Comparison of ENCODE assay signal across 8 cellular contexts in genomic region chr10:130110236-130111114, GRCh38. TPM values are rescaled to one million over a fixed set of nuclear protein-coding genes. Genes with fewer than 3 reads are reported as not detected.
DNase-seq lines count a peak whose midpoint lies in the region; ATAC-seq and TF ChIP-seq lines count a peak whose summit lies in the region.

Gene C10orf143 (minus strand): TSS chr10:130110830. CDS start chr10:130110772, 58 bp downstream.

- no peaks in the 10 kb centered on the region for H3K27me3 Mint-ChIP-seq in activated T-helper 2 cell treated with anti-CD3 and anti-CD28 coated beads, Interferon-gamma antibody, Interleukin-2, Interleukin-4, amounts not matched to agents 10 μg/mL and 5 μg/mL and 100 μg/mL, durations not matched to agents 14 hours and 24 hours and 36 hours (ENCODE audit: low read depth)
- no peaks in the 10 kb centered on the region for H3K27me3 Mint-ChIP-seq in natural killer cell (ENCODE audit: low read depth in 2 of 2)

- intact Hi-C loops in activated T-helper 2 cell treated with anti-CD3 and anti-CD28 coated beads, Interferon-gamma antibody, Interleukin-2, Interleukin-4, amounts not matched to agents 10 μg/mL and 5 μg/mL and 100 μg/mL, durations not matched to agents 14 hours and 24 hours and 36 hours (cut with micrococcal nuclease) = loop anchor here (1.0 to 2.0 kb wide), 4 partner anchors 26 to 644 kb away; partner anchors contain the start of genes GLRX3 and MGMT
- intact Hi-C loops in natural killer cell (cut with micrococcal nuclease) = loop anchor here (1.0 to 2.0 kb wide), 3 partner anchors 17 to 644 kb away; partner anchors contain the start of genes GLRX3 and MGMT

- peaks cover 41% of the 10 kb centered on the region for H3K4me1 Mint-ChIP-seq in activated T-helper 2 cell treated with anti-CD3 and anti-CD28 coated beads, Interferon-gamma antibody, Interleukin-2, Interleukin-4, amounts not matched to agents 10 μg/mL and 5 μg/mL and 100 μg/mL, durations not matched to agents 14 hours and 24 hours and 36 hours (ENCODE audit: low read depth)
- peaks cover 28 to 35% of the 10 kb centered on the region in 2 donors for H3K4me1 Mint-ChIP-seq in natural killer cell

- H3K9me3 Mint-ChIP-seq in activated T-helper 2 cell treated with anti-CD3 and anti-CD28 coated beads, Interferon-gamma antibody, Interleukin-2, Interleukin-4, amounts not matched to agents 10 μg/mL and 5 μg/mL and 100 μg/mL, durations not matched to agents 14 hours and 24 hours and 36 hours = no peaks in the 10 kb centered on the region
- no peaks in the 10 kb centered on the region for H3K9me3 Mint-ChIP-seq in natural killer cell

- H3K4me3 Mint-ChIP-seq in activated T-helper 2 cell treated with anti-CD3 and anti-CD28 coated beads, Interferon-gamma antibody, Interleukin-2, Interleukin-4, amounts not matched to agents 10 μg/mL and 5 μg/mL and 100 μg/mL, durations not matched to agents 14 hours and 24 hours and 36 hours (ENCODE audit: low read depth) = peak within 1 kb of the TSS; percentile 97
- peak within 1 kb of the TSS; percentile 93 for H3K4me3 Mint-ChIP-seq in natural killer cell

- peak; percentile 81 to 94 (median 83) for ATAC-seq in natural killer cell

- no peak for TF ChIP-seq CTCF in fibroblast of mammary gland (conservative IDR thresholded peaks at IDR 0.05; ENCODE audit: control insufficient read depth, insufficient read depth, low read depth, low read length)
- no peak for TF ChIP-seq CTCF in natural killer cell (IDR thresholded peaks at IDR 0.05)

- H3K4me3 ChIP-seq in fibroblast of mammary gland (ENCODE audit: control insufficient read depth, low read depth, low read length) = peak within 1 kb of the TSS; percentile 74

- H3K27ac Mint-ChIP-seq in activated T-helper 2 cell treated with anti-CD3 and anti-CD28 coated beads, Interferon-gamma antibody, Interleukin-2, Interleukin-4, amounts not matched to agents 10 μg/mL and 5 μg/mL and 100 μg/mL, durations not matched to agents 14 hours and 24 hours and 36 hours = peak within 1 kb of the TSS; percentile 95
- H3K27ac Mint-ChIP-seq in natural killer cell = peak within 1 kb of the TSS; percentile 96 to 97

- H3K36me3 Mint-ChIP-seq in activated T-helper 2 cell treated with anti-CD3 and anti-CD28 coated beads, Interferon-gamma antibody, Interleukin-2, Interleukin-4, amounts not matched to agents 10 μg/mL and 5 μg/mL and 100 μg/mL, durations not matched to agents 14 hours and 24 hours and 36 hours (ENCODE audit: low read depth) = peaks cover 21% of the 10 kb centered on the region
- no peaks in the 10 kb centered on the region for H3K36me3 Mint-ChIP-seq in natural killer cell

- DNase-seq in EH (ENCODE audit: low read depth) (peak; percentile 98), GOT3 (lab: John Stamatoyannopoulos, UW) (peak; percentile 98), LHCN-M2 (ENCODE audit: low read depth) (peak; percentile 95), RPMI7951 (ENCODE audit: low read depth) (peak; percentile 94), fibroblast of mammary gland (ENCODE audit: low read depth) (peak; percentile 95), natural killer cell (peak; percentile 97)
- DNase-seq in activated T-helper 2 cell treated with anti-CD3 and anti-CD28 coated beads, Interferon-gamma antibody, Interleukin-2, Interleukin-4, amounts not matched to agents 10 μg/mL and 5 μg/mL and 100 μg/mL, durations not matched to agents 14 hours and 24 hours and 36 hours (ENCODE audit: low spot score) = peak; percentile 97
- DNase-seq in stimulated activated naive CD4-positive, alpha-beta T cell (lab: John Stamatoyannopoulos, UW) = peak; percentile 94 to 100 (median 99)

RNA-seq across cellular contexts. Expression of gene C10orf143, which starts in this region (rescaled TPM):
- 0.96 and 0.98 TPM in 2 replicates for total RNA-seq in LHCN-M2 (2014; rRNA removed)
- polyA plus RNA-seq in LHCN-M2 (2012) = 4.5 TPM
- total RNA-seq in RPMI7951 (2014; rRNA removed; shearing (Covaris generic)) = 0.24 TPM in 1 of 2 replicates, not detected in the other
- total RNA-seq in activated T-helper 2 cell treated with anti-CD3 and anti-CD28 coated beads, Interferon-gamma antibody, Interleukin-2, Interleukin-4, amounts not matched to agents 10 μg/mL and 5 μg/mL and 100 μg/mL, durations not matched to agents 14 hours and 24 hours and 36 hours = 3.1 and 4.5 TPM in 2 replicates
- total RNA-seq in natural killer cell = 10 to 100 TPM in 1 of 3 donors, 1 to 10 TPM in 2; 7.1 to 10.9 (median 8.2) TPM

Comparison
In these comparisons a context has a peak if more than half of its experiments do, and no peak if none do; other contexts are left out.
1. Peak in every context shown above with its lines: DNase-seq, ATAC-seq and H3K4me3 ChIP-seq.
2. Peak in DNase-seq in RPMI7951; RNA of the gene not detected or under 1 TPM.